2 cellular contexts compared by ENCODE assay signal in genomic region chr12:81083906-81084513, GRCh38.
TF ChIP-seq lines count a peak whose summit lies in the region.

No MANE protein-coding gene starts in this region.

TF ChIP-seq in H1, 55 proteins besides CTCF, POLR2A, EP300 and RAD21:
- 0 out of 2 replicates have a peak, but pooled peaks have one; percentile 6 for TF ChIP-seq CEBPB (IDR thresholded peaks at IDR 0.05; ENCODE audit: low read depth, low read length)
- TF ChIP-seq ASH2L (IDR thresholded peaks at IDR 0.05; ENCODE audit: low read length) = no peak

TF ChIP-seq in liver, 16 proteins besides CTCF, POLR2A, EP300 and RAD21:
- TF ChIP-seq YY1 (IDR thresholded peaks at IDR 0.05) (peak; percentile 87), HNF4G (IDR thresholded peaks at IDR 0.05) (peak; percentile 22), SP1 (IDR thresholded peaks at IDR 0.05) (peak; percentile 94), NR2F2 (IDR thresholded peaks at IDR 0.05) (peak; percentile 26), JUND (IDR thresholded peaks at IDR 0.05) (peak; percentile 85 to 92), GABPA (IDR thresholded peaks at IDR 0.05 in 1 of 2, conservative IDR thresholded peaks at IDR 0.05 in 1 of 2) (peak in 1 of 2 donors; percentile 30), FOXA1 (IDR thresholded peaks at IDR 0.05) (peak; percentile 33), TAF1 (conservative IDR thresholded peaks at IDR 0.05) (peak; percentile 56), FOXA2 (IDR thresholded peaks at IDR 0.05) (peak; percentile 71), EGR1 (IDR thresholded peaks at IDR 0.05; ENCODE audit: low read depth in 2 of 2) (peak; percentile 84 to 93), RXRA (IDR thresholded peaks at IDR 0.05) (peak; percentile 88), MAX (IDR thresholded peaks at IDR 0.05) (peak; percentile 86), HNF4A (conservative IDR thresholded peaks at IDR 0.05) (peak; percentile 69 to 73)
- TF ChIP-seq, protein P1, sequence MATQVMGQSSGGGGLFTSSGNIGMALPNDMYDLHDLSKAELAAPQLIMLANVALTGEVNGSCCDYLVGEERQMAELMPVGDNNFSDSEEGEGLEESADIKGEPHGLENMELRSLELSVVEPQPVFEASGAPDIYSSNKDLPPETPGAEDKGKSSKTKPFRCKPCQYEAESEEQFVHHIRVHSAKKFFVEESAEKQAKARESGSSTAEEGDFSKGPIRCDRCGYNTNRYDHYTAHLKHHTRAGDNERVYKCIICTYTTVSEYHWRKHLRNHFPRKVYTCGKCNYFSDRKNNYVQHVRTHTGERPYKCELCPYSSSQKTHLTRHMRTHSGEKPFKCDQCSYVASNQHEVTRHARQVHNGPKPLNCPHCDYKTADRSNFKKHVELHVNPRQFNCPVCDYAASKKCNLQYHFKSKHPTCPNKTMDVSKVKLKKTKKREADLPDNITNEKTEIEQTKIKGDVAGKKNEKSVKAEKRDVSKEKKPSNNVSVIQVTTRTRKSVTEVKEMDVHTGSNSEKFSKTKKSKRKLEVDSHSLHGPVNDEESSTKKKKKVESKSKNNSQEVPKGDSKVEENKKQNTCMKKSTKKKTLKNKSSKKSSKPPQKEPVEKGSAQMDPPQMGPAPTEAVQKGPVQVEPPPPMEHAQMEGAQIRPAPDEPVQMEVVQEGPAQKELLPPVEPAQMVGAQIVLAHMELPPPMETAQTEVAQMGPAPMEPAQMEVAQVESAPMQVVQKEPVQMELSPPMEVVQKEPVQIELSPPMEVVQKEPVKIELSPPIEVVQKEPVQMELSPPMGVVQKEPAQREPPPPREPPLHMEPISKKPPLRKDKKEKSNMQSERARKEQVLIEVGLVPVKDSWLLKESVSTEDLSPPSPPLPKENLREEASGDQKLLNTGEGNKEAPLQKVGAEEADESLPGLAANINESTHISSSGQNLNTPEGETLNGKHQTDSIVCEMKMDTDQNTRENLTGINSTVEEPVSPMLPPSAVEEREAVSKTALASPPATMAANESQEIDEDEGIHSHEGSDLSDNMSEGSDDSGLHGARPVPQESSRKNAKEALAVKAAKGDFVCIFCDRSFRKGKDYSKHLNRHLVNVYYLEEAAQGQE (IDR thresholded peaks at IDR 0.05) = peak; percentile 68
- TF ChIP-seq, protein P2, sequence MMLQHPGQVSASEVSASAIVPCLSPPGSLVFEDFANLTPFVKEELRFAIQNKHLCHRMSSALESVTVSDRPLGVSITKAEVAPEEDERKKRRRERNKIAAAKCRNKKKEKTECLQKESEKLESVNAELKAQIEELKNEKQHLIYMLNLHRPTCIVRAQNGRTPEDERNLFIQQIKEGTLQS (IDR thresholded peaks at IDR 0.05) = peak; percentile 84
- TF ChIP-seq, protein P3, sequence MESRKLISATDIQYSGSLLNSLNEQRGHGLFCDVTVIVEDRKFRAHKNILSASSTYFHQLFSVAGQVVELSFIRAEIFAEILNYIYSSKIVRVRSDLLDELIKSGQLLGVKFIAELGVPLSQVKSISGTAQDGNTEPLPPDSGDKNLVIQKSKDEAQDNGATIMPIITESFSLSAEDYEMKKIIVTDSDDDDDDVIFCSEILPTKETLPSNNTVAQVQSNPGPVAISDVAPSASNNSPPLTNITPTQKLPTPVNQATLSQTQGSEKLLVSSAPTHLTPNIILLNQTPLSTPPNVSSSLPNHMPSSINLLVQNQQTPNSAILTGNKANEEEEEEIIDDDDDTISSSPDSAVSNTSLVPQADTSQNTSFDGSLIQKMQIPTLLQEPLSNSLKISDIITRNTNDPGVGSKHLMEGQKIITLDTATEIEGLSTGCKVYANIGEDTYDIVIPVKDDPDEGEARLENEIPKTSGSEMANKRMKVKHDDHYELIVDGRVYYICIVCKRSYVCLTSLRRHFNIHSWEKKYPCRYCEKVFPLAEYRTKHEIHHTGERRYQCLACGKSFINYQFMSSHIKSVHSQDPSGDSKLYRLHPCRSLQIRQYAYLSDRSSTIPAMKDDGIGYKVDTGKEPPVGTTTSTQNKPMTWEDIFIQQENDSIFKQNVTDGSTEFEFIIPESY (IDR thresholded peaks at IDR 0.05) = peak; percentile 49
